8 cellular contexts compared by ENCODE assay signal in the genomic region with DNA sequence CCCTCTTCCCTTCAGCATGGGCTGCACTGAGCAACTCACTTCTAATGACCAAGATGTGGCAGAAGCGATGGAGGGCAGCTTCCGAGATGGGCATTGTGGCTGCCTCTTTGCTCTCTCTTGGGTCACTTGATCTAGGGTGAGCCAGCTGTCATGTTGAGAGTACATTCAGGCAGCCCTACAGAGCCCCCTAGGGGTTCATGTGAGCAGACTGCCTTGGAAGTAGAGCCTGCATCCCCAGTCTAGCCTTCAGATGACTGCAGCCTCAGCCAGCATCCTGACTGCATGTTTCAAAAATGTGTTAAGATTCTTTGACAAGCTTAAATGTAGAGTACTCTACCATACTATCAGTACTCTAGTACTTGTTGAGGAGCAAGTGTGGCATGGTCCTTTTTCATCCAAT.
DNase-seq lines count a peak whose midpoint lies in the region; ATAC-seq, FAIRE-seq and TF ChIP-seq lines count a peak whose summit lies in the region.

No MANE protein-coding gene starts in this region.

- H3K79me1 ChIP-seq in mesenchymal stem cell (replicated peaks; ENCODE audit: low read length, poor library complexity, severe bottlenecking) = peaks cover 48% of the 10 kb centered on the region

- ATAC-seq in A549 (peak in 1 of 2 experiments; percentile 62; a peak in 3 of 6 replicates), aorta (ENCODE audit: low FRiP score) (no peak)

- H3K4ac ChIP-seq in mesenchymal stem cell (ENCODE audit: low read depth in 1 of 2, low read length in 2 of 2) = no peak overlapping the region

- H3K9ac ChIP-seq in mesenchymal stem cell (ENCODE audit: low read length) = no peak overlapping the region

- no peak for FAIRE-seq in A549 (lab: Jason Lieb, UNC)

- no peak overlapping the region for H2BK120ac ChIP-seq in mesenchymal stem cell (ENCODE audit: low read depth, low read length)

- no peaks in the 10 kb centered on the region; the same call in 2 of the 3 replicates for H3K9me3 ChIP-seq in A549
- H3K9me3 ChIP-seq in Peyer's patch = no peaks in the 10 kb centered on the region
- peaks cover 5% of the 10 kb centered on the region for H3K9me3 ChIP-seq in mesenchymal stem cell (ENCODE audit: control insufficient read depth, low read length)
- H3K9me3 ChIP-seq in aorta (ENCODE audit: control insufficient read depth, low read length) = peaks cover 2% of the 10 kb centered on the region

- TF ChIP-seq RAD21 in A549 (conservative IDR thresholded peaks at IDR 0.05 in 1 of 2, IDR thresholded peaks at IDR 0.05 in 1 of 2) = no peak

- H3K4me3 ChIP-seq in A549 (no peak overlapping the region), Peyer's patch (no peak overlapping the region), epithelial cell of proximal tubule (ENCODE audit: low read depth, low read length) (no peak overlapping the region), mesenchymal stem cell (ENCODE audit: insufficient read depth in 1 of 2, low read depth in 1 of 2, low read length in 2 of 2) (no peak overlapping the region), aorta (ENCODE audit: low read length in 2 of 2) (no peak overlapping the region)

- H3K14ac ChIP-seq in mesenchymal stem cell (ENCODE audit: low read length in 2 of 2) = no peak overlapping the region

- POLR2A ChIA-PET in A549 (lab: Yijun Ruan, JAX) = no interaction called here

- H3K27me3 ChIP-seq in Peyer's patch = no peaks in the 10 kb centered on the region
- H3K27me3 ChIP-seq in mesenchymal stem cell (ENCODE audit: control insufficient read depth in 1 of 2, insufficient read depth in 1 of 2, low read length in 2 of 2) = no peaks in the 10 kb centered on the region
- no peaks in the 10 kb centered on the region for H3K27me3 ChIP-seq in aorta (ENCODE audit: control insufficient read depth in 1 of 2, insufficient read depth in 2 of 2, low read length in 1 of 2)

- H3K36me3 ChIP-seq in Peyer's patch = peaks cover 0 to 13% (median 0%) of the 10 kb centered on the region in 3 donors
- H3K36me3 ChIP-seq in mesenchymal stem cell (ENCODE audit: control insufficient read depth in 1 of 2, insufficient read depth in 2 of 2, low read depth in 1 of 2, low read length in 2 of 2) = peaks cover 0 to 21% of the 10 kb centered on the region in 2 experiments
- no peaks in the 10 kb centered on the region for H3K36me3 ChIP-seq in aorta (ENCODE audit: control insufficient read depth in 1 of 2, insufficient read depth in 2 of 2, low read length in 1 of 2)

- no peak overlapping the region for H4K8ac ChIP-seq in mesenchymal stem cell (ENCODE audit: low read length)

- no peak overlapping the region for H2AFZ ChIP-seq in mesenchymal stem cell (ENCODE audit: low read depth, low read length)

- H3K18ac ChIP-seq in mesenchymal stem cell (ENCODE audit: low read depth in 1 of 2, low read length in 2 of 2) = no peak overlapping the region

- H3K27ac ChIP-seq in A549 (no peak overlapping the region), Peyer's patch (no peak overlapping the region), mesenchymal stem cell (ENCODE audit: low read length, poor library complexity, severe bottlenecking) (no peak overlapping the region), aorta (ENCODE audit: low read depth in 1 of 2, low read length in 2 of 2) (peak overlapping the region in 1 of 2 donors; percentile 61)

- H4K91ac ChIP-seq in mesenchymal stem cell (ENCODE audit: low read length) = no peak overlapping the region

- no peak overlapping the region for H3K4me2 ChIP-seq in A549
- H3K4me2 ChIP-seq in mesenchymal stem cell (ENCODE audit: low read length, poor library complexity, severe bottlenecking) = no peak overlapping the region

- no peak overlapping the region for H2AK5ac ChIP-seq in mesenchymal stem cell (ENCODE audit: low read length, severe bottlenecking)

- CTCF ChIA-PET in A549 (lab: Yijun Ruan, JAX) = interaction anchor here (1.3 kb wide), 1 partner anchor 310 kb away, joined by 4 read pairs; no protein-coding TSS in a partner anchor

- DNase-seq in A549 (ENCODE audit: low read depth in 1 of 2, low spot score in 1 of 2) (peak in 1 of 2 experiments; percentile 29), ELF-1 (ENCODE audit: low read depth, low spot score) (peak; percentile 27), Peyer's patch (no peak), epithelial cell of proximal tubule (ENCODE audit: low read depth) (no peak), UCSD-AML1 (lab: John Stamatoyannopoulos, UW; ENCODE audit: unreplicated experiment) (no peak), mesenchymal stem cell (no peak), aorta (no peak), epidermal melanocyte (ENCODE audit: insufficient read length, low spot score) (no peak)

- no peak overlapping the region for H3K23ac ChIP-seq in mesenchymal stem cell (ENCODE audit: low read length in 2 of 2)

- H3K4me1 ChIP-seq in A549 = no peaks in the 10 kb centered on the region
- peaks cover 0 to 37% (median 3%) of the 10 kb centered on the region in 4 donors for H3K4me1 ChIP-seq in Peyer's patch
- peaks cover 5% of the 10 kb centered on the region for H3K4me1 ChIP-seq in mesenchymal stem cell (ENCODE audit: control insufficient read depth, insufficient read depth, low read depth, low read length)
- peaks cover 6% of the 10 kb centered on the region in 2 donors for H3K4me1 ChIP-seq in aorta (ENCODE audit: control insufficient read depth in 1 of 2, insufficient read depth in 2 of 2, low read length in 2 of 2)

- H2BK5ac ChIP-seq in mesenchymal stem cell (ENCODE audit: low read depth, low read length, poor library complexity, severe bottlenecking) = no peak overlapping the region

- intact Hi-C loops in aorta (cut with DNase I) = loop anchor here (5.0 to 10.0 kb wide), 4 partner anchors 94 to 284 kb away; no protein-coding TSS in a partner anchor

- no peak for TF ChIP-seq POLR2A in A549 (IDR thresholded peaks at IDR 0.05; ENCODE audit: low read length)
- no peak for TF ChIP-seq POLR2A in Peyer's patch (IDR thresholded peaks at IDR 0.05)

- no peak overlapping the region for H2BK15ac ChIP-seq in mesenchymal stem cell (ENCODE audit: low read depth, poor library complexity, severe bottlenecking)

- TF ChIP-seq CTCF in A549 (IDR thresholded peaks at IDR 0.05) (no peak), Peyer's patch (IDR thresholded peaks at IDR 0.05) (peak in 4 of 6 experiments; percentile 6 to 51 (median 30)), epithelial cell of proximal tubule (conservative IDR thresholded peaks at IDR 0.05; ENCODE audit: low read depth, low read length) (peak; percentile 50)

- no peak overlapping the region for H2BK12ac ChIP-seq in mesenchymal stem cell (ENCODE audit: low read length in 2 of 2)

- 100% methylated on average over 2 of the region's 2 CpGs for WGBS in A549 (ENCODE audit: missing lambda C conversion rate)
- WGBS in mesenchymal stem cell = 98% methylated on average over 2 of the region's 2 CpGs
- 97 to 99% methylated on average over 2 of the region's 2 CpGs for WGBS in aorta, 2 donors

- no peak for TF ChIP-seq EP300 in A549 (IDR thresholded peaks at IDR 0.05)

TF ChIP-seq in A549, 52 proteins besides CTCF, POLR2A, EP300 and RAD21:
- TF ChIP-seq CEBPB (IDR thresholded peaks at IDR 0.05) (no peak), ZFP36 (IDR thresholded peaks at IDR 0.05; ENCODE audit: borderline replicate concordance, partially characterized antibody) (peak; percentile 11)
